ENCODE assay signal across 27 cellular contexts in genomic region chr7:111806232-111806631, GRCh38.
"Had no signal": no experiment of that assay in that cellular context is flagged by ENCODE, and none has a peak within 500 bp of the region (broad histone marks: within the 10 kb centered on the region; RNA-seq: fewer than 3 reads in every experiment).

No MANE protein-coding gene starts in this region.

- H3K9me3 ChIP-seq: pancreas, prostate gland, thoracic aorta, vagina had no signal

- H3K4me1 Mint-ChIP-seq: immature natural killer cell; naive B cell; natural killer cell; stimulated activated effector memory CD8-positive, alpha-beta T cell treated with anti-CD3 and anti-CD28 coated beads, Interleukin-12 subunit alpha, Interleukin-12 subunit beta, amount 100 ng/mL, for 72 hours had no signal

- ATAC-seq: natural killer cell; pancreas; right cardiac atrium; stimulated activated effector memory CD8-positive, alpha-beta T cell treated with anti-CD3 and anti-CD28 coated beads, Interleukin-12 subunit alpha, Interleukin-12 subunit beta, amount 100 ng/mL, for 72 hours had no signal

- H3K36me3 ChIP-seq: pancreas, prostate gland, spleen, suprapubic skin, thoracic aorta had no signal

- H3K27ac ChIP-seq: pancreas, sigmoid colon, spleen, suprapubic skin, thoracic aorta, tibial nerve, upper lobe of left lung, vagina had no signal

- FAIRE-seq: pancreas, small intestine had no signal

- H3K27me3 ChIP-seq: pancreas, sigmoid colon, spleen, suprapubic skin, tibial nerve, upper lobe of left lung, vagina had no signal

- H3K36me3 Mint-ChIP-seq: stimulated activated effector memory CD8-positive, alpha-beta T cell treated with anti-CD3 and anti-CD28 coated beads, Interleukin-12 subunit alpha, Interleukin-12 subunit beta, amount 100 ng/mL, for 72 hours had no signal

- H3K4me1 ChIP-seq: prostate gland, spleen, suprapubic skin, tibial nerve, upper lobe of left lung, vagina had no signal

- H3K27me3 Mint-ChIP-seq: naive B cell; stimulated activated naive CD8-positive, alpha-beta T cell treated with anti-CD3 and anti-CD28 coated beads, Interleukin-15, Interleukin-2, amounts not matched to agents 100 ng/mL and 50 ng/mL, for 24 hours had no signal

- H3K27ac Mint-ChIP-seq: immature natural killer cell; naive B cell; natural killer cell; stimulated activated effector memory CD8-positive, alpha-beta T cell treated with anti-CD3 and anti-CD28 coated beads, Interleukin-12 subunit alpha, Interleukin-12 subunit beta, amount 100 ng/mL, for 72 hours; stimulated activated naive CD8-positive, alpha-beta T cell treated with anti-CD3 and anti-CD28 coated beads, Interleukin-15, Interleukin-2, amounts not matched to agents 100 ng/mL and 50 ng/mL, for 24 hours had no signal

- H3K4me3 Mint-ChIP-seq: immature natural killer cell; mesothelial cell of epicardium; naive B cell; natural killer cell; stimulated activated effector memory CD8-positive, alpha-beta T cell treated with anti-CD3 and anti-CD28 coated beads, Interleukin-12 subunit alpha, Interleukin-12 subunit beta, amount 100 ng/mL, for 72 hours; stimulated activated naive CD8-positive, alpha-beta T cell treated with anti-CD3 and anti-CD28 coated beads, Interleukin-15, Interleukin-2, amounts not matched to agents 100 ng/mL and 50 ng/mL, for 24 hours had no signal

- DNase-seq: hypothalamus; immature natural killer cell; islet precursor cell; left ventricle myocardium inferior; mesendoderm; naive B cell; natural killer cell; nucleus accumbens; pancreas; posterior cingulate gyrus; retina; right cardiac atrium; sigmoid colon; small intestine; spleen; stimulated activated CD4-positive, alpha-beta T cell treated with anti-CD3 and anti-CD28 coated beads, Interleukin-4, amount 100 ng/mL, for 24 hours; stimulated activated naive CD4-positive, alpha-beta T cell; upper lobe of left lung had no signal

- H3K4me3 ChIP-seq: left ventricle myocardium inferior, lung, pancreas, prostate gland, sigmoid colon, spleen, suprapubic skin, thoracic aorta, tibial nerve, upper lobe of left lung, vagina had no signal
